16 cellular contexts compared by ENCODE assay signal in the genomic region with DNA sequence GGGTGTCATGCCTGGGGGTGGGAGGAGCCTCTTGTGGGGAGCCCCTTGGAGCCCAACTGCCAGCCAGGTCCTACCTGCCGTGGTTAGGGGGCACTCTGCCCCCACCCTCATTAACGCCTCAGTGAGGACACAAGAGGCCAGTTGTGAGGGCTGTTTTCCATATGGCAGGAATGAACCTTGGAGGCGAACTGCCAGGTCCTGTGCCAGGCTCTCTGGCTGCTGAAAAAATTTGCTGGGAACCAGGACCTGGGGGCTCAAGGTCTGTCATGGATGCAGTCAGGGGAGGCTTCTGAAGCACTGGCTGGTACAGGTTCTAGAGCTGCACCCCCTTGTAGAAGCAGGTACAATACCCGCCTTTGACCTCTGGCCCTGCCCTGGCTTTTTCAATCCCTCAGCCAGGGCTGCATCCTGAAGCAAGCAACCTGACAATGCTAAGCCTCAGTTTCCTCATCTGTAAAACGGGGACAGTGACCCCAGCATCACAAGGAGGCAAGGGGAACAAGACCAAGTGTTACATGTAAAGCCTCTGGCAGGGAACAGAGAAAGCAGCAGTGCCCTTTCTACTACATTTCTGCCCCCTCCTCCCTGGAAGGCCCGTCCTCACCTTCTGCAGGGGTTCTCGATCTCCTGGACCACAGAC. TPM values are rescaled to one million over a fixed set of nuclear protein-coding genes. Genes with fewer than 3 reads are reported as not detected.
DNase-seq lines count a peak whose midpoint lies in the region; ATAC-seq, FAIRE-seq and TF ChIP-seq lines count a peak whose summit lies in the region.
"Had no signal": no experiment of that assay in that cellular context is flagged by ENCODE, and none has a peak within 500 bp of the region (broad histone marks: within the 10 kb centered on the region; RNA-seq: fewer than 3 reads in every experiment).

No MANE protein-coding gene starts in this region.

- peaks cover 15% of the 10 kb centered on the region for H3K36me3 Mint-ChIP-seq in astrocyte (ENCODE audit: low read depth, unreplicated experiment)
- H3K36me3 Mint-ChIP-seq in stimulated activated memory B cell treated with anti-CD40 and anti-IgM and Interleukin-4, amounts not matched to agents 10 μg/mL and 1 μg/mL and 100 μg/mL, for 72 hours = no peaks in the 10 kb centered on the region

- TF ChIP-seq CTCF in right atrium auricular region (IDR thresholded peaks at IDR 0.05) = no peak
- TF ChIP-seq CTCF in astrocyte (IDR thresholded peaks at IDR 0.05; ENCODE audit: insufficient read depth, low read depth, low read length) = no peak

- intact Hi-C loops in left ventricle myocardium superior (cut with micrococcal nuclease) = no loop called here

- H3K4me1 ChIP-seq in right atrium auricular region (peaks cover 0 to 47% of the 10 kb centered on the region in 2 donors), astrocyte (ENCODE audit: insufficient read depth, low read length) (peaks cover 7% of the 10 kb centered on the region), mucosa of stomach (ENCODE audit: control insufficient read depth, insufficient read depth, low read length) (peaks cover 46% of the 10 kb centered on the region)
- H3K4me1 ChIP-seq: psoas muscle had no signal

- FAIRE-seq in astrocyte (lab: Jason Lieb, UNC) = no peak
- FAIRE-seq: GM12878 had no signal

- no peaks in the 10 kb centered on the region for H3K27me3 ChIP-seq in right atrium auricular region
- no peaks in the 10 kb centered on the region for H3K27me3 ChIP-seq in astrocyte (ENCODE audit: insufficient read depth, low read length)
- H3K27me3 ChIP-seq in mucosa of stomach (ENCODE audit: control insufficient read depth, insufficient read depth, low read length) = no peaks in the 10 kb centered on the region

- DNase-seq in left ventricle myocardium superior (no peak), right atrium auricular region (ENCODE audit: low spot score) (no peak), astrocyte (ENCODE audit: low read depth) (no peak), NCI-H1436 (lab: John Stamatoyannopoulos, UW) (no peak)
- DNase-seq: activated CD4-positive, CD25-positive, alpha-beta regulatory T cell treated with anti-CD3 and anti-CD28 coated beads, Interleukin-2, amount 50 U/mL, for 72 hours; activated T-cell treated with anti-CD3 and anti-CD28 coated beads, Interleukin-2, amount 50 U/mL, for 4 hours; GOT3 had no signal

- H4K20me1 ChIP-seq in astrocyte (ENCODE audit: insufficient read depth, low read length) = peaks cover 2% of the 10 kb centered on the region

- H3K36me3 ChIP-seq in right atrium auricular region = no peaks in the 10 kb centered on the region
- no peaks in the 10 kb centered on the region for H3K36me3 ChIP-seq in astrocyte (ENCODE audit: insufficient read depth, low read length)
- no peaks in the 10 kb centered on the region for H3K36me3 ChIP-seq in mucosa of stomach (ENCODE audit: control insufficient read depth, insufficient read depth, low read length)

- peak; percentile 13 for ATAC-seq in left ventricle myocardium superior
- ATAC-seq in stimulated activated memory B cell treated with anti-CD40 and anti-IgM and Interleukin-4, amounts not matched to agents 10 μg/mL and 1 μg/mL and 100 μg/mL, for 72 hours = no peak
- no peak for ATAC-seq in HG02885 (IDR thresholded peaks at IDR 0.05; ENCODE audit: poor library complexity, unreplicated experiment)
- no peak for ATAC-seq in GM18502 (IDR thresholded peaks at IDR 0.05; ENCODE audit: poor library complexity, unreplicated experiment)
- ATAC-seq: activated T-cell treated with anti-CD3 and anti-CD28 coated beads, Interleukin-2, amount 50 U/mL, for 4 hours; GM12878 had no signal

- H3K9ac ChIP-seq in astrocyte (ENCODE audit: low read length) = no peak overlapping the region
- peak overlapping the region; percentile 10 for H3K9ac ChIP-seq in mucosa of stomach (ENCODE audit: low read length)

- H3K27me3 Mint-ChIP-seq in astrocyte (ENCODE audit: low read depth, unreplicated experiment) = peaks cover 15% of the 10 kb centered on the region
- H3K27me3 Mint-ChIP-seq in stimulated activated memory B cell treated with anti-CD40 and anti-IgM and Interleukin-4, amounts not matched to agents 10 μg/mL and 1 μg/mL and 100 μg/mL, for 72 hours = no peaks in the 10 kb centered on the region
- H3K27me3 Mint-ChIP-seq: activated naive CD4-positive, alpha-beta T cell treated with anti-CD3 and anti-CD28 coated beads, Interleukin-2, amount 50 U/mL, for 24 hours had no signal

- H2AFZ ChIP-seq in astrocyte (ENCODE audit: low read depth, low read length) = no peak overlapping the region

- H3K27ac ChIP-seq in right atrium auricular region (peak overlapping the region in 1 of 2 donors; percentile 16), astrocyte (ENCODE audit: low read depth, low read length) (no peak overlapping the region)
- H3K27ac ChIP-seq: psoas muscle had no signal

- H3K9me3 ChIP-seq in right atrium auricular region (no peaks in the 10 kb centered on the region), astrocyte (ENCODE audit: insufficient read depth, low read depth, low read length) (no peaks in the 10 kb centered on the region), mucosa of stomach (ENCODE audit: control insufficient read depth, low read length) (no peaks in the 10 kb centered on the region)
- H3K9me3 ChIP-seq: psoas muscle had no signal

- no peaks in the 10 kb centered on the region for H3K4me1 Mint-ChIP-seq in astrocyte (ENCODE audit: low read depth, unreplicated experiment)
- H3K4me1 Mint-ChIP-seq in stimulated activated memory B cell treated with anti-CD40 and anti-IgM and Interleukin-4, amounts not matched to agents 10 μg/mL and 1 μg/mL and 100 μg/mL, for 72 hours = no peaks in the 10 kb centered on the region
- H3K4me1 Mint-ChIP-seq: activated naive CD4-positive, alpha-beta T cell treated with anti-CD3 and anti-CD28 coated beads, Interleukin-2, amount 50 U/mL, for 24 hours; CD14-positive monocyte had no signal

- H3K27ac Mint-ChIP-seq in astrocyte (ENCODE audit: unreplicated experiment) = no peak overlapping the region
- H3K27ac Mint-ChIP-seq in stimulated activated memory B cell treated with anti-CD40 and anti-IgM and Interleukin-4, amounts not matched to agents 10 μg/mL and 1 μg/mL and 100 μg/mL, for 72 hours = no peak overlapping the region
- H3K27ac Mint-ChIP-seq: activated naive CD4-positive, alpha-beta T cell treated with anti-CD3 and anti-CD28 coated beads, Interleukin-2, amount 50 U/mL, for 24 hours; CD14-positive monocyte had no signal

- H3K9me3 Mint-ChIP-seq in astrocyte (ENCODE audit: unreplicated experiment) = no peaks in the 10 kb centered on the region
- no peaks in the 10 kb centered on the region for H3K9me3 Mint-ChIP-seq in stimulated activated memory B cell treated with anti-CD40 and anti-IgM and Interleukin-4, amounts not matched to agents 10 μg/mL and 1 μg/mL and 100 μg/mL, for 72 hours
- H3K9me3 Mint-ChIP-seq: activated naive CD4-positive, alpha-beta T cell treated with anti-CD3 and anti-CD28 coated beads, Interleukin-2, amount 50 U/mL, for 24 hours; activated T-cell treated with anti-CD3 and anti-CD28 coated beads, Interleukin-2, amount 50 U/mL, for 4 hours; mesothelial cell of epicardium had no signal

- no peak overlapping the region for H3K4me3 Mint-ChIP-seq in astrocyte (ENCODE audit: unreplicated experiment)
- no peak overlapping the region for H3K4me3 Mint-ChIP-seq in stimulated activated memory B cell treated with anti-CD40 and anti-IgM and Interleukin-4, amounts not matched to agents 10 μg/mL and 1 μg/mL and 100 μg/mL, for 72 hours
- H3K4me3 Mint-ChIP-seq: activated naive CD4-positive, alpha-beta T cell treated with anti-CD3 and anti-CD28 coated beads, Interleukin-2, amount 50 U/mL, for 24 hours; activated T-cell treated with anti-CD3 and anti-CD28 coated beads, Interleukin-2, amount 50 U/mL, for 4 hours; CD14-positive monocyte; mesothelial cell of epicardium had no signal

- H3K79me2 ChIP-seq in astrocyte (ENCODE audit: insufficient read depth, low read length) = no peaks in the 10 kb centered on the region

- H3K4me3 ChIP-seq in right atrium auricular region (no peak overlapping the region), astrocyte (ENCODE audit: insufficient read depth, low read depth, low read length) (no peak overlapping the region), mucosa of stomach (ENCODE audit: low read length) (no peak overlapping the region)
- H3K4me3 ChIP-seq: GM12878, psoas muscle had no signal

- peak overlapping the region; percentile 3 for H3K4me2 ChIP-seq in astrocyte (ENCODE audit: low read length)

RNA-seq across cellular contexts. Expression of a gene that starts 27.9 kb away (rescaled TPM):
- total RNA-seq in left ventricle myocardium superior = 0.47 TPM
- total RNA-seq in right atrium auricular region = 1 to 10 TPM in 1 of 2 donors, under 1 TPM in 1; 0.93 to 2.6 TPM
- total RNA-seq in astrocyte = 0.36 TPM in 2 replicates

RNA-seq across cellular contexts. Expression of a gene that starts 48.8 kb away (rescaled TPM):
- total RNA-seq in left ventricle myocardium superior (8.1 TPM), right atrium auricular region (10 to 100 TPM in 1 of 2 donors, 1 to 10 TPM in 1; 6.7 to 15.0 TPM), astrocyte (0.50 and 0.86 TPM in 2 replicates)
